ENCODE assay signal across 8 cellular contexts in genomic region chr14:70907172-70907995, GRCh38. TPM values are rescaled to one million over a fixed set of nuclear protein-coding genes. Genes with fewer than 3 reads are reported as not detected.
DNase-seq lines count a peak whose midpoint lies in the region; ATAC-seq and TF ChIP-seq lines count a peak whose summit lies in the region.

PCNX1 (plus strand) TSS chr14:70907459; CDS start chr14:70907851, 392 bp downstream.

- no peaks in the 10 kb centered on the region for H3K27me3 ChIP-seq in right atrium auricular region
- no peaks in the 10 kb centered on the region for H3K27me3 ChIP-seq in uterus

- peak; percentile 33 to 55 for TF ChIP-seq POLR2A in uterus (IDR thresholded peaks at IDR 0.05)

- peak; percentile 89 for TF ChIP-seq CTCF in GM13976 (IDR thresholded peaks at IDR 0.05; ENCODE audit: borderline replicate concordance, control extremely low read depth, extremely low read depth, insufficient read depth, missing control alignments)
- peak; percentile 90 to 95 for TF ChIP-seq CTCF in right atrium auricular region (IDR thresholded peaks at IDR 0.05)
- TF ChIP-seq CTCF in uterus (IDR thresholded peaks at IDR 0.05), result peak; percentile 75 to 96 (median 92)

- H3K4me3 Mint-ChIP-seq in T-helper 17 cell, result peak within 1 kb of the TSS; percentile 97

- in situ Hi-C loops in GM13976 (cut with MboI; ENCODE audit: low sequenced_read_pairs, unreplicated experiment), result no loop called here

- peak within 1 kb of the TSS; percentile 69 for H3K27ac Mint-ChIP-seq in T-helper 17 cell

- H3K36me3 ChIP-seq in right atrium auricular region (no peaks in the 10 kb centered on the region), uterus (no peaks in the 10 kb centered on the region)

- peak within 1 kb of the TSS; percentile 94 to 96 for H3K27ac ChIP-seq in right atrium auricular region
- peak within 1 kb of the TSS; percentile 98 to 99 for H3K27ac ChIP-seq in uterus

- ATAC-seq in HG02798 (IDR thresholded peaks at IDR 0.05; ENCODE audit: poor library complexity, unreplicated experiment) (peak; percentile 85), T-helper 17 cell (peak; percentile 85)

- DNase-seq in GM13976 (ENCODE audit: low spot score), result peak; percentile 94
- DNase-seq in NCI-H146 (lab: John Stamatoyannopoulos, UW), result peak; percentile 88
- DNase-seq in T-helper 17 cell, result peak; percentile 84 to 90 (median 85)
- peak; percentile 26 to 92 (median 73) for DNase-seq in amygdala (lab: John Stamatoyannopoulos, UW)
- DNase-seq in right atrium auricular region (ENCODE audit: low spot score), result peak; percentile 84
- DNase-seq in putamen (ENCODE audit: low spot score), result peak; percentile 88
- DNase-seq in uterus, result peak; percentile 88 to 90

- H3K9me3 ChIP-seq in T-helper 17 cell (ENCODE audit: control insufficient read depth, low read length, poor library complexity, severe bottlenecking), result no peaks in the 10 kb centered on the region
- no peaks in the 10 kb centered on the region for H3K9me3 ChIP-seq in right atrium auricular region
- H3K9me3 ChIP-seq in uterus, result no peaks in the 10 kb centered on the region

- intact Hi-C loops in uterus (cut with DNase I; ENCODE audit: low total_unique reads), result loop anchor here (2.0 kb wide), 1 partner anchor 65 kb away; no protein-coding TSS in a partner anchor

- no peaks in the 10 kb centered on the region for H3K27me3 Mint-ChIP-seq in T-helper 17 cell

- peaks cover 0 to 58% of the 10 kb centered on the region in 2 donors for H3K4me1 ChIP-seq in right atrium auricular region
- peaks cover 8 to 11% of the 10 kb centered on the region in 2 donors for H3K4me1 ChIP-seq in uterus

- peaks cover 51% of the 10 kb centered on the region for H3K4me1 Mint-ChIP-seq in T-helper 17 cell

- H3K36me3 Mint-ChIP-seq in T-helper 17 cell (ENCODE audit: low read depth), result peaks cover 3% of the 10 kb centered on the region

- H3K4me3 ChIP-seq in right atrium auricular region (peak within 1 kb of the TSS; percentile 92 to 93), uterus (peak within 1 kb of the TSS; percentile 64 to 87)

RNA-seq across cellular contexts. Expression of gene PCNX1, which starts in this region (rescaled TPM):
- total RNA-seq in T-helper 17 cell, result 100 to 1,000 TPM; 140 to 153 TPM
- total RNA-seq in right atrium auricular region, result 10 to 100 TPM; 36.4 to 39.2 TPM
- total RNA-seq in uterus, result 100 to 1,000 TPM in 2 of 4 donors, 10 to 100 TPM in 2; 34.6 to 112 (median 90.3) TPM

Comparison
In these comparisons a context has a peak if more than half of its experiments do, and no peak if none do; other contexts are left out.
1. Peak in every context shown above with its lines: DNase-seq, ATAC-seq, H3K4me3 ChIP-seq and H3K27ac ChIP-seq.